In genomic region chr3:71858493-71859127, GRCh38 we compare ENCODE assay signal across 24 cellular contexts.
DNase-seq lines count a peak whose midpoint lies in the region; ATAC-seq, FAIRE-seq and TF ChIP-seq lines count a peak whose summit lies in the region.
"Had no signal": no experiment of that assay in that cellular context is flagged by ENCODE, and none has a peak within 500 bp of the region (broad histone marks: within the 10 kb centered on the region; RNA-seq: fewer than 3 reads in every experiment).

No MANE protein-coding gene starts in this region.

- H2BK5ac ChIP-seq in H9 (ENCODE audit: insufficient read length, low read length) = no peak overlapping the region

- H4K8ac ChIP-seq in H9 (replicated peaks; ENCODE audit: insufficient read length, low read depth, low read length) = no peak overlapping the region

- H2BK20ac ChIP-seq in H9 (ENCODE audit: low read depth, low read length, poor library complexity, severe bottlenecking) = no peak overlapping the region

- H3K4ac ChIP-seq in H9 (ENCODE audit: low read depth, low read length) = no peak overlapping the region

- H2BK15ac ChIP-seq in H9 (ENCODE audit: low read depth, low read length) = no peak overlapping the region

- intact Hi-C loops in K562 (cut with micrococcal nuclease) = loop anchor here (2.0 to 5.0 kb wide), 2 partner anchors 130 to 146 kb away; no protein-coding TSS in a partner anchor

- in situ Hi-C loops in K562 (cut with MboI) = no loop called here

- ATAC-seq in K562 (no peak), HG02852 (IDR thresholded peaks at IDR 0.05; ENCODE audit: unreplicated experiment) (no peak), HG03196 (IDR thresholded peaks at IDR 0.05; ENCODE audit: unreplicated experiment) (no peak)

- no peak overlapping the region for H3K23ac ChIP-seq in H9 (ENCODE audit: insufficient read length, low read depth, low read length)

- TF ChIP-seq EP300 in K562 (IDR thresholded peaks at IDR 0.05; ENCODE audit: low read length) = no peak

- H3K27ac ChIP-seq in H9 (ENCODE audit: insufficient read length, low read depth, low read length) = no peak overlapping the region
- no peak overlapping the region for H3K27ac ChIP-seq in K562 (ENCODE audit: extremely low read depth, low read depth, low read length)
- no peak overlapping the region for H3K27ac ChIP-seq in right atrium auricular region
- H3K27ac ChIP-seq: A549, sigmoid colon, SJCRH30, stomach, thyroid gland, vagina had no signal

- no peak overlapping the region for H2BK12ac ChIP-seq in H9 (ENCODE audit: insufficient read length, low read depth, low read length)

- H3K27ac Mint-ChIP-seq in H9 = peak overlapping the region in 2 of 3 experiments; percentile 85 to 89; a peak in 3 of 7 replicates
- H3K27ac Mint-ChIP-seq: activated CD8-positive, alpha-beta T cell treated with anti-CD3 and anti-CD28 coated beads, Interleukin-2, amount 10 ng/mL, durations not matched to agents 7 days and 5 days; activated naive CD4-positive, alpha-beta T cell treated with anti-CD3 and anti-CD28 coated beads, Interleukin-2, amount 50 U/mL, for 24 hours had no signal

- H3K56ac ChIP-seq in H9 (ENCODE audit: insufficient read length, low read depth, low read length) = no peak overlapping the region

- H4K5ac ChIP-seq in H9 (ENCODE audit: insufficient read length, low read depth, low read length) = no peak overlapping the region

- CTCF ChIA-PET in K562 (lab: Yijun Ruan, JAX; ENCODE audit: low intra/inter-chr PET ratio) = interaction anchor here (0.7 to 1.3 kb wide), 4 partner anchors 128 to 589 kb away, joined by 3 to 8 read pairs (median 3); no protein-coding TSS in a partner anchor

- H3K79me2 ChIP-seq in H9 (ENCODE audit: insufficient read depth, low read length) (no peaks in the 10 kb centered on the region), K562 (ENCODE audit: control insufficient read depth, insufficient read depth, low read length) (no peaks in the 10 kb centered on the region)

- peaks cover 5% of the 10 kb centered on the region; the same call in 1 of the 2 replicates for H3K27me3 Mint-ChIP-seq in H9 (ENCODE audit: low read depth)

- POLR2A ChIA-PET in K562 (lab: Yijun Ruan, JAX) = interaction anchor here (0.7 kb wide), 1 partner anchor 109 kb away, joined by 6 read pairs; no protein-coding TSS in a partner anchor

- no TSS peak for BruUV-seq in K562 (replicated peaks; lab: Mats Ljungman, UMichigan)

- H3K9me3 ChIP-seq in H9 (ENCODE audit: control insufficient read depth, low read depth, low read length) (peaks cover 3% of the 10 kb centered on the region), K562 (replicated peaks; ENCODE audit: control insufficient read depth, insufficient read depth, low read depth, low read length) (no peaks in the 10 kb centered on the region), right atrium auricular region (peaks cover 0 to 16% of the 10 kb centered on the region in 2 donors)
- H3K9me3 ChIP-seq: HAP-1, SJCRH30, thyroid gland, vagina had no signal

- H2AK5ac ChIP-seq in H9 (ENCODE audit: insufficient read length, low read length) = no peak overlapping the region

- peaks cover 0 to 15% (median 8%) of the 10 kb centered on the region in 3 experiments; a peak in 5 of 7 replicates for H3K36me3 Mint-ChIP-seq in H9 (ENCODE audit: insufficient read depth in 1 of 3, low read depth in 3 of 3)
- H3K36me3 Mint-ChIP-seq: activated naive CD4-positive, alpha-beta T cell treated with anti-CD3 and anti-CD28 coated beads, Interleukin-2, amount 50 U/mL, for 24 hours had no signal

- H3K4me2 ChIP-seq in H9 (ENCODE audit: insufficient read depth, insufficient read length, low read length) = no peak overlapping the region
- H3K4me2 ChIP-seq in K562 (ENCODE audit: insufficient read depth, low read length) = no peak overlapping the region
- H3K4me2 ChIP-seq: A549 had no signal

- H3K4me1 Mint-ChIP-seq in H9 = peaks cover 20 to 26% of the 10 kb centered on the region in 2 experiments

- WGBS in H9 (ENCODE audit: extremely low coverage, insufficient read length, low lambda C conversion rate) = no CpG with 5 or more reads among the region's 11 CpGs
- WGBS in K562 (ENCODE audit: insufficient coverage, low coverage, missing lambda C conversion rate) = 31% methylated on average over 11 of the region's 11 CpGs

- H2BK120ac ChIP-seq in H9 (ENCODE audit: low read depth, low read length, poor library complexity, severe bottlenecking) = no peak overlapping the region

- H3K14ac ChIP-seq in H9 (ENCODE audit: insufficient read depth, low read length) = no peak overlapping the region

- H2AFZ ChIP-seq in H9 (ENCODE audit: low read length) (no peak overlapping the region), K562 (ENCODE audit: low read depth, low read length) (no peak overlapping the region)

- H3K23me2 ChIP-seq in H9 (ENCODE audit: insufficient read length, low read depth, low read length, poor library complexity, severe bottlenecking) = no peaks in the 10 kb centered on the region

- no peak overlapping the region for H3K9ac ChIP-seq in H9 (ENCODE audit: extremely low read depth, insufficient read length, low read length)
- no peak overlapping the region for H3K9ac ChIP-seq in K562 (ENCODE audit: insufficient read depth in 1 of 2, low read depth in 2 of 2, low read length in 2 of 2)

- no peak overlapping the region; a peak in 1 of 5 replicates for H3K4me3 Mint-ChIP-seq in H9
- H3K4me3 Mint-ChIP-seq: activated CD8-positive, alpha-beta T cell treated with anti-CD3 and anti-CD28 coated beads, Interleukin-2, amount 10 ng/mL, durations not matched to agents 7 days and 5 days; activated naive CD4-positive, alpha-beta T cell treated with anti-CD3 and anti-CD28 coated beads, Interleukin-2, amount 50 U/mL, for 24 hours had no signal

- no peaks in the 10 kb centered on the region for H3K9me1 ChIP-seq in K562 (ENCODE audit: control insufficient read depth, insufficient read depth, low read length)

- H3K79me1 ChIP-seq in H9 (ENCODE audit: insufficient read depth, low read depth, low read length, poor library complexity, severe bottlenecking) = no peaks in the 10 kb centered on the region

- no peak for TF ChIP-seq RAD21 in K562 (CRISPR knock-in tag; conservative IDR thresholded peaks at IDR 0.05 in 1 of 2, IDR thresholded peaks at IDR 0.05 in 1 of 2)

- no peak overlapping the region for H4K91ac ChIP-seq in H9 (ENCODE audit: insufficient read length, low read depth, low read length)

- H3K27me3 ChIP-seq in H9 (ENCODE audit: insufficient read depth, low read length) = no peaks in the 10 kb centered on the region
- H3K27me3 ChIP-seq in K562 (ENCODE audit: control insufficient read depth in 2 of 2, insufficient read depth in 2 of 2, low read length in 2 of 2) = peaks cover 4 to 17% of the 10 kb centered on the region in 2 experiments; a peak in 3 of 5 replicates
- no peaks in the 10 kb centered on the region for H3K27me3 ChIP-seq in right atrium auricular region
- H3K27me3 ChIP-seq: sigmoid colon, SJCRH30, stomach, thyroid gland, vagina had no signal

- peaks cover 8% of the 10 kb centered on the region; the same call in 1 of the 2 replicates for H3K4me1 ChIP-seq in H9 (ENCODE audit: insufficient read depth, low read length)
- H3K4me1 ChIP-seq in K562 (replicated peaks in 1 of 2; ENCODE audit: control insufficient read depth in 2 of 2, insufficient read depth in 2 of 2, low read length in 2 of 2) = no peaks in the 10 kb centered on the region
- H3K4me1 ChIP-seq in right atrium auricular region = no peaks in the 10 kb centered on the region
- H3K4me1 ChIP-seq: A549, HAP-1, sigmoid colon, SJCRH30, stomach, thyroid gland, vagina had no signal

- no peak overlapping the region for H3T11ph ChIP-seq in H9 (ENCODE audit: low read length)

- H3K36me3 ChIP-seq in K562 (ENCODE audit: control insufficient read depth, insufficient read depth, low read length) (no peaks in the 10 kb centered on the region), right atrium auricular region (no peaks in the 10 kb centered on the region)
- H3K36me3 ChIP-seq: HAP-1, sigmoid colon, SJCRH30, stomach, thyroid gland, vagina had no signal

- peaks cover 4% of the 10 kb centered on the region for H4K20me1 ChIP-seq in H9 (ENCODE audit: control insufficient read depth, insufficient read depth, insufficient read length)
- H4K20me1 ChIP-seq in K562 (replicated peaks; ENCODE audit: control insufficient read depth, insufficient read depth, low read length) = no peaks in the 10 kb centered on the region

- H3K4me3 ChIP-seq in AG10803 (ENCODE audit: low read length) = no peak overlapping the region
- no peak overlapping the region for H3K4me3 ChIP-seq in K562
- no peak overlapping the region for H3K4me3 ChIP-seq in right atrium auricular region
- H3K4me3 ChIP-seq: A549, HAP-1, sigmoid colon, SJCRH30, stomach, thyroid gland, vagina had no signal

- TF ChIP-seq CTCF in AG10803 (conservative IDR thresholded peaks at IDR 0.05; ENCODE audit: low read length) (no peak), H9 (conservative IDR thresholded peaks at IDR 0.05) (no peak), K562 (IDR thresholded peaks at IDR 0.05 in 2 of 3, conservative IDR thresholded peaks at IDR 0.05 in 1 of 3; ENCODE audit: insufficient read depth in 2 of 3, low read depth in 1 of 3, low read length in 3 of 3) (no peak), right atrium auricular region (IDR thresholded peaks at IDR 0.05) (no peak)

- DNase-seq in AG10803 (ENCODE audit: low read depth) (peak; percentile 3), H9 (no peak), K562 (ENCODE audit: extremely low read depth in 1 of 4, low spot score in 3 of 4) (no peak), left kidney (ENCODE audit: low read depth, low spot score) (peak; percentile 88), H54 (ENCODE audit: insufficient read length, low spot score) (no peak), right atrium auricular region (ENCODE audit: low spot score) (no peak)
- DNase-seq: activated CD4-positive, CD25-positive, alpha-beta regulatory T cell treated with anti-CD3 and anti-CD28 coated beads, Interleukin-2, amount 50 U/mL, for 72 hours; amniotic stem cell; DMS 273 treated with DMSO at 0.1 percent for 48 hours; mesenchymal stem cell; posterior cingulate gyrus; sigmoid colon; stimulated activated CD4-positive, alpha-beta T cell treated with anti-CD3 and anti-CD28 coated beads, Interleukin-4, amount 100 ng/mL, for 1 hour; stomach; thyroid gland had no signal

- peaks cover 7 to 11% of the 10 kb centered on the region in 2 experiments for H3K9me3 Mint-ChIP-seq in H9
- H3K9me3 Mint-ChIP-seq: activated naive CD4-positive, alpha-beta T cell treated with anti-CD3 and anti-CD28 coated beads, Interleukin-2, amount 50 U/mL, for 24 hours had no signal

- no peak overlapping the region for H3K18ac ChIP-seq in H9 (ENCODE audit: insufficient read length, low read depth, low read length)

- no peak for TF ChIP-seq POLR2A in K562 (conservative IDR thresholded peaks at IDR 0.05)
- TF ChIP-seq POLR2A in H54 (IDR thresholded peaks at IDR 0.05; ENCODE audit: low read depth, low read length) = no peak

- FAIRE-seq in K562 (lab: Jason Lieb, UNC) (no peak), H54 (lab: Jason Lieb, UNC) (no peak)
- FAIRE-seq: A549, HepG2 had no signal

TF ChIP-seq in K562, 482 proteins besides CTCF, POLR2A, EP300 and RAD21 (continues in another document):
- TF ChIP-seq SPI1 (IDR thresholded peaks at IDR 0.05; ENCODE audit: borderline replicate concordance, low read depth, low read length) (peak; percentile 7; the same call in 1 of the 2 replicates), NFATC3 (IDR thresholded peaks at IDR 0.05) (no peak), PRPF4 (IDR thresholded peaks at IDR 0.05; ENCODE audit: insufficient read depth, low read depth, low read length, poor library complexity, severe bottlenecking) (no peak), HDGF (IDR thresholded peaks at IDR 0.05) (no peak)

Comparison
In these comparisons a context has a peak if more than half of its experiments do, and no peak if none do; other contexts are left out.
1. DNase-seq: peak in AG10803 (single experiment) and left kidney (single experiment); none in H9 (single experiment), K562 (0 of 4), H54 (single experiment) and right atrium auricular region (single experiment).